Comparison of ENCODE assay signal across 23 cellular contexts in genomic region chr2:239036819-239037558, GRCh38.
"Had no signal": no experiment of that assay in that cellular context is flagged by ENCODE, and none has a peak within 500 bp of the region (broad histone marks: within the 10 kb centered on the region; RNA-seq: fewer than 3 reads in every experiment).

No MANE protein-coding gene starts in this region.

- H3K4me2 ChIP-seq: KMS-11 had no signal

- H3K9me3 ChIP-seq: breast epithelium had no signal

- ATAC-seq: activated CD8-positive, alpha-beta memory T cell treated with anti-CD3 and anti-CD28 coated beads, Interleukin-2, amount 10 ng/mL, durations not matched to agents 7 days and 5 days had no signal

- H3K4me1 Mint-ChIP-seq: activated B cell treated with CpG ODN at 0.5 μM for 24 hours; activated CD4-positive, alpha-beta T cell treated with anti-CD3 and anti-CD28 coated beads, Interleukin-2, amount 10 ng/mL, durations not matched to agents 24 days and 14 days; activated CD8-positive, alpha-beta memory T cell treated with anti-CD3 and anti-CD28 coated beads, Interleukin-2, amount 10 ng/mL, durations not matched to agents 7 days and 5 days; activated naive CD8-positive, alpha-beta T cell treated with anti-CD3 and anti-CD28 coated beads, Interleukin-2, amount 10 ng/mL, durations not matched to agents 7 days and 5 days had no signal

- H3K36me3 Mint-ChIP-seq: activated CD8-positive, alpha-beta memory T cell treated with anti-CD3 and anti-CD28 coated beads, Interleukin-2, amount 10 ng/mL, durations not matched to agents 7 days and 5 days; activated naive CD8-positive, alpha-beta T cell treated with anti-CD3 and anti-CD28 coated beads, Interleukin-2, amount 10 ng/mL, durations not matched to agents 7 days and 5 days had no signal

- DNase-seq: activated B cell treated with CpG ODN at 0.5 μM for 24 hours; activated CD4-positive, alpha-beta T cell treated with anti-CD3 and anti-CD28 coated beads for 1 hour; activated CD4-positive, alpha-beta T cell treated with anti-CD3 and anti-CD28 coated beads, Interleukin-2, amount 50 U/mL, for 48 hours; activated CD8-positive, alpha-beta memory T cell treated with anti-CD3 and anti-CD28 coated beads, Interleukin-2, amount 10 ng/mL, durations not matched to agents 7 days and 5 days; activated effector memory CD4-positive, alpha-beta T cell treated with Interleukin-2 at 50 U/mL for 16 hours; activated naive CD4-positive, alpha-beta T cell treated with Interleukin-2 at 50 U/mL for 16 hours; activated naive CD8-positive, alpha-beta T cell treated with anti-CD3 and anti-CD28 coated beads, Interleukin-2, amount 10 ng/mL, durations not matched to agents 7 days and 5 days; activated T-cell treated with anti-CD3 and anti-CD28 coated beads, Interleukin-2, amount 50 U/mL, for 24 hours; MV-4-11; NCI-H1092 treated with DMSO at 0.1 percent for 48 hours; NCI-H1417 treated with DMSO at 0.1 percent for 48 hours; NCI-H1694; NCI-H2029 treated with DMSO at 0.1 percent for 48 hours; NCI-H446; NCI-H524; SHP77 treated with DMSO at 0.1 percent for 48 hours; T1000 had no signal

- H3K4me3 Mint-ChIP-seq: activated B cell treated with CpG ODN at 0.5 μM for 24 hours; activated CD4-positive, alpha-beta T cell treated with anti-CD3 and anti-CD28 coated beads, Interleukin-2, amount 10 ng/mL, durations not matched to agents 24 days and 14 days; activated CD8-positive, alpha-beta memory T cell treated with anti-CD3 and anti-CD28 coated beads, Interleukin-2, amount 10 ng/mL, durations not matched to agents 7 days and 5 days; activated naive CD8-positive, alpha-beta T cell treated with anti-CD3 and anti-CD28 coated beads, Interleukin-2, amount 10 ng/mL, durations not matched to agents 7 days and 5 days; activated T-cell treated with anti-CD3 and anti-CD28 coated beads, Interleukin-2, amount 50 U/mL, for 24 hours; activated T-helper 1 cell treated with anti-CD3 and anti-CD28 coated beads, Interleukin-12 subunit alpha, Interleukin-12 subunit beta, Interleukin-2, Interleukin-4 antibody, amounts not matched to agents 30 ng/mL and 10 ng/mL and 1 ng/mL, durations not matched to agents 14 hours and 24 hours and 36 hours had no signal

- H3K4me3 ChIP-seq: breast epithelium, Peyer's patch had no signal

- H3K27me3 ChIP-seq: breast epithelium, Peyer's patch had no signal

- H3K36me3 ChIP-seq: breast epithelium, Peyer's patch had no signal

- H3K27ac ChIP-seq: breast epithelium, KMS-11, Peyer's patch, RWPE1 had no signal

- H3K9me3 Mint-ChIP-seq: activated B cell treated with CpG ODN at 0.5 μM for 24 hours; activated CD4-positive, alpha-beta T cell treated with anti-CD3 and anti-CD28 coated beads, Interleukin-2, amount 10 ng/mL, durations not matched to agents 24 days and 14 days; activated naive CD8-positive, alpha-beta T cell treated with anti-CD3 and anti-CD28 coated beads, Interleukin-2, amount 10 ng/mL, durations not matched to agents 7 days and 5 days; activated T-cell treated with anti-CD3 and anti-CD28 coated beads, Interleukin-2, amount 50 U/mL, for 24 hours; activated T-helper 1 cell treated with anti-CD3 and anti-CD28 coated beads, Interleukin-12 subunit alpha, Interleukin-12 subunit beta, Interleukin-2, Interleukin-4 antibody, amounts not matched to agents 30 ng/mL and 10 ng/mL and 1 ng/mL, durations not matched to agents 14 hours and 24 hours and 36 hours had no signal

- H3K4me1 ChIP-seq: breast epithelium had no signal

- H3K27ac Mint-ChIP-seq: activated B cell treated with CpG ODN at 0.5 μM for 24 hours; activated CD4-positive, alpha-beta T cell treated with anti-CD3 and anti-CD28 coated beads, Interleukin-2, amount 10 ng/mL, durations not matched to agents 24 days and 14 days; activated CD8-positive, alpha-beta memory T cell treated with anti-CD3 and anti-CD28 coated beads, Interleukin-2, amount 10 ng/mL, durations not matched to agents 7 days and 5 days; activated naive CD8-positive, alpha-beta T cell treated with anti-CD3 and anti-CD28 coated beads, Interleukin-2, amount 10 ng/mL, durations not matched to agents 7 days and 5 days; activated T-cell treated with anti-CD3 and anti-CD28 coated beads, Interleukin-2, amount 50 U/mL, for 24 hours; activated T-helper 1 cell treated with anti-CD3 and anti-CD28 coated beads, Interleukin-12 subunit alpha, Interleukin-12 subunit beta, Interleukin-2, Interleukin-4 antibody, amounts not matched to agents 30 ng/mL and 10 ng/mL and 1 ng/mL, durations not matched to agents 14 hours and 24 hours and 36 hours had no signal
